Comparison of ENCODE assay signal across 6 cellular contexts in genomic region chr6:31234101-31234500, GRCh38. TPM values are rescaled to one million over a fixed set of nuclear protein-coding genes. Genes with fewer than 3 reads are reported as not detected.
DNase-seq lines count a peak whose midpoint lies in the region; ATAC-seq and TF ChIP-seq lines count a peak whose summit lies in the region.
"Not testable (repeated sequence)": the region's sequence is repeated elsewhere in the genome, so short reads cannot be mapped to it uniquely, and the experiment has no call there.

No MANE protein-coding gene starts in this region.

- not testable (repeated sequence) for H3K79me2 ChIP-seq in Loucy (ENCODE audit: insufficient read depth, low read length)

- peak overlapping the region; percentile 30 for H3K27ac Mint-ChIP-seq in CD8-positive, alpha-beta T cell
- H3K27ac Mint-ChIP-seq in endothelial cell (ENCODE audit: unreplicated experiment) = peak overlapping the region; percentile 96

- H3K4me1 Mint-ChIP-seq in CD8-positive, alpha-beta T cell (ENCODE audit: low read depth) = not testable (repeated sequence)
- peaks cover 33% of the 10 kb centered on the region for H3K4me1 Mint-ChIP-seq in endothelial cell (ENCODE audit: unreplicated experiment)

- not testable (repeated sequence) for ATAC-seq in CD8-positive, alpha-beta T cell

- not testable (repeated sequence) for H4K20me1 ChIP-seq in Loucy (ENCODE audit: insufficient read depth, low read length, poor library complexity, severe bottlenecking)

- H3K9me3 ChIP-seq in CD8-positive, alpha-beta T cell (ENCODE audit: low read length); Loucy (ENCODE audit: insufficient read depth, low read depth, low read length); WERI-Rb-1 (ENCODE audit: severe bottlenecking): not testable (repeated sequence)

- not testable (repeated sequence) for DNase-seq in CD8-positive, alpha-beta T cell; endothelial cell (ENCODE audit: low spot score)
- DNase-seq in WERI-Rb-1 (peak; percentile 64), dermis blood vessel endothelial cell (peak; percentile 19), lung microvascular endothelial cell (ENCODE audit: low read depth in 2 of 2) (peak; percentile 20 to 58)

- not testable (repeated sequence) for H3K4me3 ChIP-seq in CD8-positive, alpha-beta T cell (ENCODE audit: low read depth, low read length); Loucy (ENCODE audit: low read length, poor library complexity, severe bottlenecking); WERI-Rb-1 (ENCODE audit: low read depth, low read length)

- H3K9ac ChIP-seq in Loucy (ENCODE audit: low read depth, low read length, poor library complexity, severe bottlenecking) = not testable (repeated sequence)

- CTCF ChIA-PET in CD8-positive, alpha-beta T cell (lab: Charles Lee) = interaction anchor here (1.1 to 2.6 kb wide), 3 partner anchors 18 to 132 kb away, joined by 3 to 8 read pairs (median 4); no protein-coding TSS in a partner anchor

- not testable (repeated sequence) for TF ChIP-seq CTCF in CD8-positive, alpha-beta T cell (IDR thresholded peaks at IDR 0.05); Loucy (conservative IDR thresholded peaks at IDR 0.05; ENCODE audit: low read length); WERI-Rb-1 (IDR thresholded peaks at IDR 0.05; ENCODE audit: low read depth, low read length); endothelial cell (IDR thresholded peaks at IDR 0.05; ENCODE audit: unreplicated experiment)

- H3K27me3 ChIP-seq in CD8-positive, alpha-beta T cell (ENCODE audit: insufficient read depth, low read length); Loucy (ENCODE audit: insufficient read depth, low read length, poor library complexity, severe bottlenecking); WERI-Rb-1 (ENCODE audit: insufficient read depth, low read depth, severe bottlenecking): not testable (repeated sequence)

- H3F3A ChIP-seq in Loucy (ENCODE audit: low read depth) = not testable (repeated sequence)

- intact Hi-C loops in CD8-positive, alpha-beta T cell (cut with DNase I, micrococcal nuclease) = not testable (repeated sequence)

- H3K36me3 ChIP-seq in CD8-positive, alpha-beta T cell (ENCODE audit: insufficient read depth, low read length); Loucy (ENCODE audit: insufficient read depth, low read length); WERI-Rb-1: not testable (repeated sequence)

- H3K27ac ChIP-seq in CD8-positive, alpha-beta T cell (ENCODE audit: low read depth, low read length) = not testable (repeated sequence)
- peak overlapping the region; percentile 60 for H3K27ac ChIP-seq in WERI-Rb-1

- H3K9me3 Mint-ChIP-seq in CD8-positive, alpha-beta T cell; endothelial cell (ENCODE audit: unreplicated experiment): not testable (repeated sequence)

- POLR2A ChIA-PET in CD8-positive, alpha-beta T cell (lab: Charles Lee) = interaction anchor here (1.4 kb wide), 1 partner anchor 26 kb away, joined by 3 read pairs; no protein-coding TSS in a partner anchor

- not testable (repeated sequence) for H3K4me3 Mint-ChIP-seq in CD8-positive, alpha-beta T cell
- peak overlapping the region; percentile 31 for H3K4me3 Mint-ChIP-seq in endothelial cell (ENCODE audit: unreplicated experiment)

- not testable (repeated sequence) for H3K9me2 ChIP-seq in Loucy (replicated peaks; ENCODE audit: low read depth, low read length)

- H3K4me2 ChIP-seq in Loucy (ENCODE audit: low read depth, low read length, poor library complexity, severe bottlenecking) = peak overlapping the region; percentile 13

- not testable (repeated sequence) for H3K36me3 Mint-ChIP-seq in CD8-positive, alpha-beta T cell; endothelial cell (ENCODE audit: low read depth, unreplicated experiment)

- not testable (repeated sequence) for H3K4me1 ChIP-seq in CD8-positive, alpha-beta T cell (ENCODE audit: insufficient read depth, low read length); Loucy (ENCODE audit: insufficient read depth, low read length, poor library complexity, severe bottlenecking)

- H3K27me3 Mint-ChIP-seq in CD8-positive, alpha-beta T cell (ENCODE audit: low read depth); endothelial cell (ENCODE audit: unreplicated experiment): not testable (repeated sequence)

- H2AFZ ChIP-seq in Loucy (ENCODE audit: low read length) = peak overlapping the region; percentile 15

RNA-seq across cellular contexts. Expression of gene HLA-C, which starts 37.8 kb away (rescaled TPM):
- 1,000 to 10,000 TPM; 2,677 to 2,722 TPM for total RNA-seq in CD8-positive, alpha-beta T cell
- total RNA-seq in dermis blood vessel endothelial cell (519 and 909 TPM in 2 replicates), endothelial cell (ENCODE audit: unreplicated experiment) (177 TPM), lung microvascular endothelial cell (64.7 and 247 TPM in 2 replicates)
